ENCODE assay signal across 10 cellular contexts in genomic region chr15:70535071-70535954, GRCh38.
DNase-seq lines count a peak whose midpoint lies in the region; ATAC-seq, FAIRE-seq and TF ChIP-seq lines count a peak whose summit lies in the region.
"Had no signal": no experiment of that assay in that cellular context is flagged by ENCODE, and none has a peak within 500 bp of the region (broad histone marks: within the 10 kb centered on the region; RNA-seq: fewer than 3 reads in every experiment).

No MANE protein-coding gene starts in this region.

- 57 to 85% (median 65%) methylated on average over 11 of the region's 11 CpGs for WGBS in small intestine, 3 donors

- H3K4me3 ChIP-seq in small intestine (ENCODE audit: low read depth in 1 of 2, low read length in 2 of 2) (peak overlapping the region in 1 of 2 donors; percentile 33), BE2C (ENCODE audit: low read depth, low read length) (no peak overlapping the region)

- TF ChIP-seq CTCF in BE2C (IDR thresholded peaks at IDR 0.05; ENCODE audit: low read depth, low read length): no peak

- no peaks in the 10 kb centered on the region for H3K9me3 Mint-ChIP-seq in T-cell

- no peaks in the 10 kb centered on the region for H3K36me3 Mint-ChIP-seq in T-cell

- H3K9me3 ChIP-seq in small intestine (ENCODE audit: control insufficient read depth, low read depth) (no peaks in the 10 kb centered on the region), BE2C (no peaks in the 10 kb centered on the region)

- H3K27me3 Mint-ChIP-seq in T-cell: no peaks in the 10 kb centered on the region

- peak; percentile 33 for DNase-seq in GM12891 (ENCODE audit: insufficient read length, low spot score)
- peak; percentile 47 to 79 (median 64) for DNase-seq in T-cell
- peak; percentile 55 for DNase-seq in activated naive CD4-positive, alpha-beta T cell treated with anti-CD3 and anti-CD28 coated beads, Interleukin-2, amount 50 U/mL, for 16 hours
- peak; percentile 57 for DNase-seq in small intestine
- no peak for DNase-seq in amniotic stem cell (lab: John Stamatoyannopoulos, UW)
- no peak for DNase-seq in BE2C
- DNase-seq in NCI-H146 (lab: John Stamatoyannopoulos, UW): no peak
- DNase-seq: NCI-H2029 had no signal

- no peaks in the 10 kb centered on the region for H3K36me3 ChIP-seq in small intestine (ENCODE audit: control insufficient read depth in 2 of 2, insufficient read depth in 2 of 2, low read length in 2 of 2)
- H3K36me3 ChIP-seq in BE2C: no peaks in the 10 kb centered on the region

- POLR2A ChIA-PET in T-cell (lab: Charles Lee): interaction anchor here (0.6 to 1.2 kb wide), 5 partner anchors 11 to 68 kb away, joined by 3 to 4 read pairs (median 3); no protein-coding TSS in a partner anchor

- H3K4me1 Mint-ChIP-seq in T-cell: peaks cover 70 to 83% (median 79%) of the 10 kb centered on the region in 3 donors

- ATAC-seq in T-cell (replicated peaks in 1 of 4): peak; percentile 84 to 89 (median 88)
- no peak for ATAC-seq in GM18907 (IDR thresholded peaks at IDR 0.05; ENCODE audit: unreplicated experiment)

- CTCF ChIA-PET in T-cell (lab: Charles Lee): interaction anchor here (0.7 to 2.0 kb wide), 12 partner anchors 8 to 775 kb away, joined by 3 to 11 read pairs (median 3); no protein-coding TSS in a partner anchor

- peak overlapping the region; percentile 81 to 90 for H3K27ac Mint-ChIP-seq in T-cell

- H3K27ac ChIP-seq in small intestine (ENCODE audit: low read depth in 1 of 2, low read length in 1 of 2): peak overlapping the region in 1 of 2 donors; percentile 74

- peaks cover 0 to 2% of the 10 kb centered on the region in 2 donors for H3K27me3 ChIP-seq in small intestine (ENCODE audit: control insufficient read depth in 2 of 2, insufficient read depth in 2 of 2, low read length in 2 of 2)
- H3K27me3 ChIP-seq in BE2C: no peaks in the 10 kb centered on the region

- H3K4me3 Mint-ChIP-seq in T-cell: peak overlapping the region; percentile 73 to 93 (median 75)

- TF ChIP-seq POLR2A in GM12891 (IDR thresholded peaks at IDR 0.05; ENCODE audit: low read depth, low read length): no peak

- H3K4me1 ChIP-seq in small intestine (ENCODE audit: control insufficient read depth in 2 of 2, insufficient read depth in 1 of 2, low read depth in 1 of 2, low read length in 1 of 2) (peaks cover 4% of the 10 kb centered on the region in 2 donors), BE2C (no peaks in the 10 kb centered on the region)

- FAIRE-seq in GM12891 (lab: Jason Lieb, UNC) (peak; percentile 58), small intestine (lab: Jason Lieb, UNC) (no peak)
- FAIRE-seq: endothelial cell of umbilical vein had no signal

TF ChIP-seq in GM12891, 5 proteins besides CTCF, POLR2A, EP300 and RAD21:
- TF ChIP-seq POLR2AphosphoS5 (IDR thresholded peaks at IDR 0.05; ENCODE audit: low read depth, low read length): no peak
- TF ChIP-seq SPI1 (IDR thresholded peaks at IDR 0.05; ENCODE audit: low read depth, low read length): no peak
- TF ChIP-seq PAX5 (IDR thresholded peaks at IDR 0.05; ENCODE audit: insufficient read depth, low read length, severe bottlenecking): no peak
- no peak for TF ChIP-seq POU2F2 (IDR thresholded peaks at IDR 0.05; ENCODE audit: low read depth, low read length)
- TF ChIP-seq TAF1 (IDR thresholded peaks at IDR 0.05; ENCODE audit: low read depth, low read length): no peak

Comparison
In these comparisons a context has a peak if more than half of its experiments do, and no peak if none do; other contexts are left out.
1. DNase-seq: peak in GM12891 (single experiment), T-cell (34 of 34), activated naive CD4-positive, alpha-beta T cell treated with anti-CD3 and anti-CD28 coated beads, Interleukin-2, amount 50 U/mL, for 16 hours (single experiment) and small intestine (single experiment); none in amniotic stem cell (single experiment), BE2C (single experiment) and NCI-H146 (single experiment).